ENCODE assay signal across 8 cellular contexts in genomic region chrX:154490414-154491083, GRCh38. TPM values are rescaled to one million over a fixed set of nuclear protein-coding genes. Genes with fewer than 3 reads are reported as not detected.
A peak's percentile ranks its signal among the peaks of the same experiment; 100 is the strongest.
DNase-seq lines count a peak whose midpoint lies in the region; ATAC-seq and TF ChIP-seq lines count a peak whose summit lies in the region.

SLC10A3 (minus strand) TSS chrX:154490629; CDS start chrX:154488940, 1,689 bp downstream.

- no peaks in the 10 kb centered on the region for H4K20me1 ChIP-seq in MM.1S (ENCODE audit: insufficient read depth, low read length)

- H3K4me1 ChIP-seq in MM.1S (ENCODE audit: low read length) = 0 out of 2 replicates have a peak, but pooled peaks cover 2% of the 10 kb centered on the region

- peaks cover 0 to 4% of the 10 kb centered on the region in 2 donors for H3K27me3 Mint-ChIP-seq in natural killer cell treated with Interleukin-12 subunit alpha and Interleukin-12 subunit beta and Interleukin-15 and Interleukin-18, amount 100 ng/mL, for 72 hours

- peak within 1 kb of the TSS; percentile 63; the same call in 1 of the 2 replicates for H2AFZ ChIP-seq in MM.1S (ENCODE audit: low read length)

- H3K79me2 ChIP-seq in MM.1S (ENCODE audit: low read length) = peaks cover 20% of the 10 kb centered on the region

- peak within 1 kb of the TSS; percentile 81 for H3K9ac ChIP-seq in MM.1S (ENCODE audit: low read length)

- H3K9me2 ChIP-seq in MM.1S (replicated peaks; ENCODE audit: insufficient read depth, low read length) = no peaks in the 10 kb centered on the region

- ATAC-seq in natural killer cell treated with Interleukin-12 subunit alpha and Interleukin-12 subunit beta and Interleukin-15 and Interleukin-18, amount 100 ng/mL, for 72 hours = peak; percentile 94

- H3F3A ChIP-seq in MM.1S (ENCODE audit: insufficient read depth, low read length) = peaks cover 3% of the 10 kb centered on the region

- DNase-seq in G401 (ENCODE audit: low spot score) = peak; percentile 91
- DNase-seq in HCEC 1CT = peak; percentile 90
- DNase-seq in MM.1S = peak; percentile 93
- DNase-seq in SHP77 treated with DMSO at 0.1 percent for 48 hours (lab: John Stamatoyannopoulos, UW) = peak; percentile 42
- peak; percentile 95 for DNase-seq in activated effector memory CD4-positive, alpha-beta T cell treated with anti-CD3 and anti-CD28 coated beads, Interleukin-2, amount 50 U/mL, for 16 hours
- DNase-seq in fibroblast of the aortic adventitia (ENCODE audit: low read depth) = peak; percentile 89
- DNase-seq in natural killer cell treated with Interleukin-12 subunit alpha and Interleukin-12 subunit beta and Interleukin-15 and Interleukin-18, amount 100 ng/mL, for 72 hours (ENCODE audit: low spot score) = peak; percentile 93
- peak; percentile 81 for DNase-seq in stimulated activated naive CD4-positive, alpha-beta T cell treated with Interleukin-2 at 50 U/mL for 16 hours (lab: John Stamatoyannopoulos, UW)

- H3K36me3 ChIP-seq in MM.1S (replicated peaks; ENCODE audit: insufficient read depth, low read length) = no peaks in the 10 kb centered on the region

- TF ChIP-seq CTCF in MM.1S (IDR thresholded peaks at IDR 0.05; ENCODE audit: low read length) (peak; percentile 21; the same call in 1 of the 2 replicates), fibroblast of the aortic adventitia (IDR thresholded peaks at IDR 0.05; ENCODE audit: insufficient read depth, low read length) (no peak)

- peak within 1 kb of the TSS; percentile 91 for H3K4me2 ChIP-seq in MM.1S (ENCODE audit: low read depth, low read length)

- H3K36me3 Mint-ChIP-seq in natural killer cell treated with Interleukin-12 subunit alpha and Interleukin-12 subunit beta and Interleukin-15 and Interleukin-18, amount 100 ng/mL, for 72 hours = no peaks in the 10 kb centered on the region

- H3K4me3 Mint-ChIP-seq in natural killer cell treated with Interleukin-12 subunit alpha and Interleukin-12 subunit beta and Interleukin-15 and Interleukin-18, amount 100 ng/mL, for 72 hours = peak within 1 kb of the TSS; percentile 91

- H3K9me3 Mint-ChIP-seq in natural killer cell treated with Interleukin-12 subunit alpha and Interleukin-12 subunit beta and Interleukin-15 and Interleukin-18, amount 100 ng/mL, for 72 hours = no peaks in the 10 kb centered on the region

- H3K27me3 ChIP-seq in MM.1S (replicated peaks; ENCODE audit: insufficient read depth, low read length) = no peaks in the 10 kb centered on the region

- H3K27ac ChIP-seq in MM.1S (ENCODE audit: low read length) = peak within 1 kb of the TSS; percentile 95

- in situ Hi-C loops in G401 (cut with HindIII; ENCODE audit: low sequenced_read_pairs) = no loop called here

- H3K4me1 Mint-ChIP-seq in natural killer cell treated with Interleukin-12 subunit alpha and Interleukin-12 subunit beta and Interleukin-15 and Interleukin-18, amount 100 ng/mL, for 72 hours (ENCODE audit: low read depth in 2 of 2) = peaks cover 10 to 14% of the 10 kb centered on the region in 2 donors

- H3K4me3 ChIP-seq in MM.1S (ENCODE audit: low read length) = peak within 1 kb of the TSS; percentile 76
- H3K4me3 ChIP-seq in fibroblast of the aortic adventitia (ENCODE audit: low read depth, low read length) = peak within 1 kb of the TSS; percentile 72

- H3K27ac Mint-ChIP-seq in natural killer cell treated with Interleukin-12 subunit alpha and Interleukin-12 subunit beta and Interleukin-15 and Interleukin-18, amount 100 ng/mL, for 72 hours = peak within 1 kb of the TSS; percentile 81 to 85

- H3K9me3 ChIP-seq in MM.1S (replicated peaks; ENCODE audit: insufficient read depth, low read length) = no peaks in the 10 kb centered on the region

RNA-seq across cellular contexts. Expression of gene SLC10A3, which starts in this region (rescaled TPM):
- total RNA-seq in G401 (2014; rRNA removed; shearing (Covaris generic)) = 12.6 and 24.0 TPM in 2 replicates
- 23.9 and 28.6 TPM in 2 replicates for total RNA-seq in fibroblast of the aortic adventitia (ENCODE audit: low replicate concordance)
- total RNA-seq in natural killer cell treated with Interleukin-12 subunit alpha and Interleukin-12 subunit beta and Interleukin-15 and Interleukin-18, amount 100 ng/mL, for 72 hours = 10 to 100 TPM; 22.1 to 30.7 TPM

Comparison
In these comparisons a context has a peak if more than half of its experiments do, and no peak if none do; other contexts are left out.
1. Peak in every context shown above with its lines: DNase-seq, ATAC-seq, H3K4me3 ChIP-seq and H3K27ac ChIP-seq.
2. DNase-seq: peak in every context shown above with its lines; median percentile 95 in activated effector memory CD4-positive, alpha-beta T cell treated with anti-CD3 and anti-CD28 coated beads, Interleukin-2, amount 50 U/mL, for 16 hours; 93 in MM.1S; 93 in natural killer cell treated with Interleukin-12 subunit alpha and Interleukin-12 subunit beta and Interleukin-15 and Interleukin-18, amount 100 ng/mL, for 72 hours; 91 in G401; 90 in HCEC 1CT; 89 in fibroblast of the aortic adventitia; 81 in stimulated activated naive CD4-positive, alpha-beta T cell treated with Interleukin-2 at 50 U/mL for 16 hours; 42 in SHP77 treated with DMSO at 0.1 percent for 48 hours.